1 cellular context compared by ENCODE assay signal in the genomic region with DNA sequence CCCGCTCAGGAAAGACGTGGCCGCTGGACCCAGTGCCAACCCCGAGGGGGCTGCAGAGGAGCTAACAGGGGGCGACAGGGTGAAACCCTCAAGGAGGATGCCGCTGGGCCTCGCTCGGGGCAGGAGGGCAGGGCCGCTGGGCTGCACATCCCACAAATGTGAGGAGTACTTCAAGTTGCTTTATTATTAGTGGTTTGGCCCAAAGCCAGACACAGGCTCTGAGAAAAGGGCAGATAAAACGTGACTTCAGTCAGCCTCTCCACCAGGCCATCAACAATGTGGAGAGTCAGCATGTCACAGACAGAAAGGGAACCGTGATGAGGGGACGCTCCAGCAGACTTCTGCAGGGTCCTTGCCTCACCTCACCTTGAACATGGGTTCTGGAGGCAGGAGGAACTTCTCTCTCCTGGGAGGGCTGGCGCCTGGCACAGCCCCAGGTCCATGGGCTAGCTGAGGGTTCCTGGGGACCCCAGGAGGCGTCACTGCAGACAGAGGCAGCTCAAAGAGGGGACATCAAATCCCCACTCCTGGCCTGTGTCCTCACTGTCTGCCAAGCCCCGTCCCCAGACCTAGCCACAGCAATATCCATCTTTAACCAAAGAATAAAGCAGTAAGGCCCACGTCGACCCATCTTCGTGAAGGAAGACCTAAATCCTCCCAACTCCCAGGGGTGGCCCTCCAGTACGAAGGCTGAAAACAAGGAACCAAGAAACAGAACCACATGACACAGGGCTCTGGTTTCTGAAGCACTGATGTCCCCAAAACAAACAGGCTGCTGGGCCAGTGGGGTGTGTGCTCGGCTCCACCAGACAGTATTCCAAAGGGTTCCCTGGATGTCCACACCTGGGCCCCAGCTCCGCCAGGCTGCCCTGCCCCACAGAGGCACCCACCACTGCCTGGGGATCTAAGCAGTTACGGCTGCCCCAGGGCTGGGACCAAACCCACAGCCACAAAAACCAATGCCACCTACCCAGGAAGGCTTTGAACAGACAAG.
TF ChIP-seq lines count a peak whose summit lies in the region.

No MANE protein-coding gene starts in this region.

TF ChIP-seq in endothelial cell of umbilical vein, 7 proteins besides CTCF, POLR2A, EP300 and RAD21:
- TF ChIP-seq GATA2 (IDR thresholded peaks at IDR 0.05; ENCODE audit: insufficient read depth, insufficient read length, low read depth, low read length) (no peak), FOS (IDR thresholded peaks at IDR 0.05; ENCODE audit: borderline replicate concordance, insufficient read depth, low read length) (no peak), EZH2 (IDR thresholded peaks at IDR 0.05; ENCODE audit: borderline replicate concordance, low read depth, low read length, severe bottlenecking) (no peak)
